Comparison of ENCODE assay signal across 1 cellular context in the genomic region with DNA sequence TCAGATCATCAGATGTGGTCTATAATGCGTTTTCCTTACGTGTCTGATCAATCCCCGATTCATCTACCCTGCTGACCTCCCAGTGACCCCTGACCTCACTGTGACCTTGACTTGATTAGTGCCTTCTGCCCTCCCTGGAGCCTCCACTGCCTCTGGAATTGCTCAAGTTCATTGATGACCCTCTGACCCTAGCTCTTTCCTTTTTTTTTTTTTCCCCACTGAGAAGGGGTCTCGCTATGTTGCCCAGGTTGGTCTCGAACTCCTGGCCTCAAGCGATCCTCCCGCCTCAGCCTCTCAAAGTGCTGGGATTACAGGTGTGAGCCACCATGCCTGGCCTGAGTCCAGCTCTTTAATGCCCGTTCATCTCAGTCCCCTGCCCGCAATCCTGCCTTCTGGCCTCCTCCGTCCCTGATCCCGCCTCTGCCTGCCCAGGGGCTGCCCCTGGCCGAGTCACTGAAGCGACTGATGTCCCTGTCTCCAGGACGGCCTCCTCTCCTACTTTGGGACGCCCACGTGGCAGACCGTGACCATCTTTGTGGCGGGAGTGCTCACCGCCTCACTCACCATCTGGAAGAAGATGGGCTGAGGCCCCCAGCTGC.
TF ChIP-seq lines count a peak whose summit lies in the region.

No MANE protein-coding gene starts in this region.

TF ChIP-seq in HCT116, 20 proteins besides CTCF, POLR2A, EP300 and RAD21 (continued from another document):
- TF ChIP-seq, protein P1, sequence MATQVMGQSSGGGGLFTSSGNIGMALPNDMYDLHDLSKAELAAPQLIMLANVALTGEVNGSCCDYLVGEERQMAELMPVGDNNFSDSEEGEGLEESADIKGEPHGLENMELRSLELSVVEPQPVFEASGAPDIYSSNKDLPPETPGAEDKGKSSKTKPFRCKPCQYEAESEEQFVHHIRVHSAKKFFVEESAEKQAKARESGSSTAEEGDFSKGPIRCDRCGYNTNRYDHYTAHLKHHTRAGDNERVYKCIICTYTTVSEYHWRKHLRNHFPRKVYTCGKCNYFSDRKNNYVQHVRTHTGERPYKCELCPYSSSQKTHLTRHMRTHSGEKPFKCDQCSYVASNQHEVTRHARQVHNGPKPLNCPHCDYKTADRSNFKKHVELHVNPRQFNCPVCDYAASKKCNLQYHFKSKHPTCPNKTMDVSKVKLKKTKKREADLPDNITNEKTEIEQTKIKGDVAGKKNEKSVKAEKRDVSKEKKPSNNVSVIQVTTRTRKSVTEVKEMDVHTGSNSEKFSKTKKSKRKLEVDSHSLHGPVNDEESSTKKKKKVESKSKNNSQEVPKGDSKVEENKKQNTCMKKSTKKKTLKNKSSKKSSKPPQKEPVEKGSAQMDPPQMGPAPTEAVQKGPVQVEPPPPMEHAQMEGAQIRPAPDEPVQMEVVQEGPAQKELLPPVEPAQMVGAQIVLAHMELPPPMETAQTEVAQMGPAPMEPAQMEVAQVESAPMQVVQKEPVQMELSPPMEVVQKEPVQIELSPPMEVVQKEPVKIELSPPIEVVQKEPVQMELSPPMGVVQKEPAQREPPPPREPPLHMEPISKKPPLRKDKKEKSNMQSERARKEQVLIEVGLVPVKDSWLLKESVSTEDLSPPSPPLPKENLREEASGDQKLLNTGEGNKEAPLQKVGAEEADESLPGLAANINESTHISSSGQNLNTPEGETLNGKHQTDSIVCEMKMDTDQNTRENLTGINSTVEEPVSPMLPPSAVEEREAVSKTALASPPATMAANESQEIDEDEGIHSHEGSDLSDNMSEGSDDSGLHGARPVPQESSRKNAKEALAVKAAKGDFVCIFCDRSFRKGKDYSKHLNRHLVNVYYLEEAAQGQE (IDR thresholded peaks at IDR 0.05; ENCODE audit: low read depth), result no peak
- TF ChIP-seq POLR2AphosphoS5 (IDR thresholded peaks at IDR 0.05; ENCODE audit: low read depth, low read length) (no peak), SIN3A (IDR thresholded peaks at IDR 0.05; ENCODE audit: low read depth) (no peak), CBX3 (IDR thresholded peaks at IDR 0.05; ENCODE audit: low read depth) (no peak)
